23 cellular contexts compared by ENCODE assay signal in genomic region chr11:34671117-34671516, GRCh38. TPM values are rescaled to one million over a fixed set of nuclear protein-coding genes. Genes with fewer than 3 reads are reported as not detected.
DNase-seq lines count a peak whose midpoint lies in the region; ATAC-seq, FAIRE-seq and TF ChIP-seq lines count a peak whose summit lies in the region.
"Had no signal": no experiment of that assay in that cellular context is flagged by ENCODE, and none has a peak within 500 bp of the region (broad histone marks: within the 10 kb centered on the region; RNA-seq: fewer than 3 reads in every experiment).

No MANE protein-coding gene starts in this region.

- H2AFZ ChIP-seq in endothelial cell of umbilical vein (ENCODE audit: low read depth, low read length) = no peak overlapping the region

- H3K27ac ChIP-seq in C4-2B (peak overlapping the region; percentile 89; the same call in 1 of the 2 replicates), endothelial cell of umbilical vein (ENCODE audit: insufficient read depth, low read depth, low read length) (no peak overlapping the region), prostate gland (peak overlapping the region; percentile 37 to 90), ovary (no peak overlapping the region)
- H3K27ac ChIP-seq: BLaER1, HL-60 had no signal

- H3K9me1 ChIP-seq in endothelial cell of umbilical vein (replicated peaks; ENCODE audit: control insufficient read depth, extremely low read depth, insufficient read depth, low read length) = no peaks in the 10 kb centered on the region

- intact Hi-C loops in endothelial cell of umbilical vein (cut with micrococcal nuclease) (no loop called here), prostate gland (cut with DNase I) (no loop called here), ovary (cut with DNase I) (no loop called here), left colon (cut with DNase I, micrococcal nuclease) (no loop called here)

- H3K4me1 ChIP-seq in endothelial cell of umbilical vein (ENCODE audit: control insufficient read depth, extremely low read depth, insufficient read depth, low read length) (no peaks in the 10 kb centered on the region), prostate gland (replicated peaks) (peaks cover 12% of the 10 kb centered on the region), ovary (ENCODE audit: insufficient read depth) (no peaks in the 10 kb centered on the region)

- H4K20me1 ChIP-seq in endothelial cell of umbilical vein (replicated peaks; ENCODE audit: control insufficient read depth, extremely low read depth, insufficient read depth, low read length) = no peaks in the 10 kb centered on the region
- H4K20me1 ChIP-seq: BLaER1 had no signal

- H3K4me3 ChIP-seq in LNCaP clone FGC (ENCODE audit: low read depth, low read length) = no peak overlapping the region
- H3K4me3 ChIP-seq in endothelial cell of umbilical vein (replicated peaks in 1 of 3; ENCODE audit: insufficient read depth in 1 of 3, low read depth in 1 of 3, low read length in 3 of 3) = no peak overlapping the region
- no peak overlapping the region for H3K4me3 ChIP-seq in prostate gland
- no peak overlapping the region for H3K4me3 ChIP-seq in ovary
- H3K4me3 ChIP-seq: BLaER1 had no signal

- dilution Hi-C loops in endothelial cell of umbilical vein (cut with MboI; ENCODE audit: extremely low pct_ligation_motif_present, low sequenced_read_pairs) = no loop called here

- TF ChIP-seq POLR2A in endothelial cell of umbilical vein (IDR thresholded peaks at IDR 0.05; ENCODE audit: low read depth, low read length) (no peak), prostate gland (IDR thresholded peaks at IDR 0.05) (no peak), ovary (IDR thresholded peaks at IDR 0.05) (no peak)

- peak; percentile 82 for DNase-seq in LNCaP clone FGC (ENCODE audit: low read depth)
- DNase-seq in endothelial cell of umbilical vein (ENCODE audit: low read depth, low spot score) = no peak
- no peak for DNase-seq in prostate gland (ENCODE audit: low spot score)
- no peak for DNase-seq in ovary
- DNase-seq in left colon = no peak
- no peak for DNase-seq in DMS79 (lab: John Stamatoyannopoulos, UW)
- DNase-seq: 8988T; CD4-positive, CD25-positive, alpha-beta regulatory T cell; CD8-positive, alpha-beta memory T cell; COR-L47; DMS 273 treated with DMSO at 0.1 percent for 48 hours; GDM1; GOT3; H7; HFFc6 had no signal

- no peak overlapping the region for H3K4me2 ChIP-seq in endothelial cell of umbilical vein (ENCODE audit: insufficient read depth, low read length)
- H3K4me2 ChIP-seq: BLaER1 had no signal

- CTCF ChIA-PET in endothelial cell of umbilical vein (lab: Charles Lee) = interaction anchor here (1.2 kb wide), 1 partner anchor 218 kb away, joined by 7 read pairs; no protein-coding TSS in a partner anchor

- TF ChIP-seq CTCF in C4-2B (conservative IDR thresholded peaks at IDR 0.05) = no peak
- no peak for TF ChIP-seq CTCF in LNCaP clone FGC (IDR thresholded peaks at IDR 0.05; ENCODE audit: control insufficient read depth, extremely low read depth, insufficient read depth)
- TF ChIP-seq CTCF in endothelial cell of umbilical vein (IDR thresholded peaks at IDR 0.05; ENCODE audit: extremely low read depth in 1 of 2, insufficient read depth in 1 of 2, low read depth in 1 of 2, low read length in 2 of 2) = no peak
- TF ChIP-seq CTCF in prostate gland (IDR thresholded peaks at IDR 0.05) = no peak
- TF ChIP-seq CTCF in ovary (IDR thresholded peaks at IDR 0.05) = no peak

- no peak for TF ChIP-seq EP300 in ovary (IDR thresholded peaks at IDR 0.05)

- no TSS peak for BruUV-seq in endothelial cell of umbilical vein (replicated peaks; lab: Mats Ljungman, UMichigan)

- no peak overlapping the region for H3K9ac ChIP-seq in endothelial cell of umbilical vein (replicated peaks; ENCODE audit: extremely low read depth, insufficient read depth, low read length)
- H3K9ac ChIP-seq: BLaER1 had no signal

- ATAC-seq in left colon = no peak
- ATAC-seq: HCT116 had no signal

- no peaks in the 10 kb centered on the region for H3K79me2 ChIP-seq in endothelial cell of umbilical vein (ENCODE audit: control insufficient read depth, insufficient read depth, low read length)

- H3K36me3 ChIP-seq in endothelial cell of umbilical vein (ENCODE audit: control insufficient read depth in 2 of 2, extremely low read depth in 1 of 2, insufficient read depth in 2 of 2, low read length in 2 of 2) (no peaks in the 10 kb centered on the region), prostate gland (no peaks in the 10 kb centered on the region), ovary (no peaks in the 10 kb centered on the region)
- H3K36me3 ChIP-seq: BLaER1 had no signal

- 16% methylated on average over 1 of the region's 1 CpG for WGBS in prostate gland
- 43 to 66% (median 61%) methylated on average over 1 of the region's 1 CpG for WGBS in ovary, 3 donors

- FAIRE-seq in endothelial cell of umbilical vein (lab: Jason Lieb, UNC) = peak; percentile 38
- FAIRE-seq: GM12892, GM18507 had no signal

- H3K9me3 ChIP-seq in endothelial cell of umbilical vein (replicated peaks; ENCODE audit: control insufficient read depth, insufficient read depth, low read length) = no peaks in the 10 kb centered on the region
- H3K9me3 ChIP-seq in prostate gland = no peaks in the 10 kb centered on the region
- H3K9me3 ChIP-seq in ovary = no peaks in the 10 kb centered on the region
- H3K9me3 ChIP-seq: BLaER1 had no signal

- H3K27me3 ChIP-seq in endothelial cell of umbilical vein (ENCODE audit: control insufficient read depth in 2 of 2, insufficient read depth in 2 of 2, low read length in 2 of 2) = peaks cover 0 to 5% of the 10 kb centered on the region in 2 experiments
- H3K27me3 ChIP-seq in prostate gland (replicated peaks; ENCODE audit: insufficient read depth) = no peaks in the 10 kb centered on the region
- no peaks in the 10 kb centered on the region for H3K27me3 ChIP-seq in ovary
- H3K27me3 ChIP-seq: BLaER1 had no signal

- POLR2A ChIA-PET in endothelial cell of umbilical vein (lab: Charles Lee) = no interaction called here

TF ChIP-seq in endothelial cell of umbilical vein, 7 proteins besides CTCF, POLR2A, EP300 and RAD21:
- no peak for TF ChIP-seq POLR2AphosphoS5 (IDR thresholded peaks at IDR 0.05; ENCODE audit: insufficient read depth, low read depth, low read length)
- TF ChIP-seq GATA2 (IDR thresholded peaks at IDR 0.05; ENCODE audit: insufficient read depth, insufficient read length, low read depth, low read length) = no peak
- TF ChIP-seq JUN (IDR thresholded peaks at IDR 0.05; ENCODE audit: borderline replicate concordance, insufficient read depth, insufficient read length, low read depth) = no peak
- no peak for TF ChIP-seq MAX (IDR thresholded peaks at IDR 0.05; ENCODE audit: insufficient read depth, insufficient read length)
- TF ChIP-seq FOS (IDR thresholded peaks at IDR 0.05; ENCODE audit: borderline replicate concordance, insufficient read depth, low read length) = no peak
- no peak for TF ChIP-seq MYC (IDR thresholded peaks at IDR 0.05; ENCODE audit: low read depth, low read length)
- TF ChIP-seq EZH2 (IDR thresholded peaks at IDR 0.05; ENCODE audit: borderline replicate concordance, low read depth, low read length, severe bottlenecking) = no peak
TF ChIP-seq in endothelial cell of umbilical vein: peak in this region for 0.

RNA-seq across cellular contexts. Expression of gene EHF, which starts 50.2 kb away (rescaled TPM):
- total RNA-seq in endothelial cell of umbilical vein = not detected in 2 replicates
- polyA plus RNA-seq in endothelial cell of umbilical vein = not detected in 2 replicates
- polyA plus RNA-seq in endothelial cell of umbilical vein (2011; cell fraction: cytosol; rRNA removed) = not detected in 2 replicates
- not detected in 2 replicates for polyA plus RNA-seq in endothelial cell of umbilical vein (2011; cell fraction: nucleus; rRNA removed)
- polyA plus RNA-seq in endothelial cell of umbilical vein (2012) = not detected in 2 replicates
- polyA minus RNA-seq in endothelial cell of umbilical vein = not detected in 2 replicates
- not detected for polyA minus RNA-seq in endothelial cell of umbilical vein (2011; cell fraction: cytosol; rRNA and poly(A)+ RNA removed)
- not detected in 2 replicates for polyA minus RNA-seq in endothelial cell of umbilical vein (2011; cell fraction: nucleus; rRNA and poly(A)+ RNA removed)
- total RNA-seq in prostate gland = 100 to 1,000 TPM; 164 to 332 TPM
- 100 to 1,000 TPM in 1 of 7 donors, 10 to 100 TPM in 1, 1 to 10 TPM in 3, under 1 TPM in 1, not detected in 1; 0.35 to 102 (median 9.0) TPM for total RNA-seq in ovary
- under 1 TPM; 0.06 to 0.13 TPM for polyA plus RNA-seq in ovary
- total RNA-seq in left colon = 100 to 1,000 TPM; 226 to 394 TPM
- total RNA-seq: A673; CD4-positive, CD25-positive, alpha-beta regulatory T cell; HT1080 had no signal
- polyA plus RNA-seq: CD4-positive, CD25-positive, alpha-beta regulatory T cell; CD8-positive, alpha-beta memory T cell had no signal

Comparison
In these comparisons a context has a peak if more than half of its experiments do, and no peak if none do; other contexts are left out.
1. H3K27ac ChIP-seq: peak in C4-2B (single experiment) and prostate gland (2 of 2); none in endothelial cell of umbilical vein (single experiment) and ovary (0 of 2).